In the genomic region with DNA sequence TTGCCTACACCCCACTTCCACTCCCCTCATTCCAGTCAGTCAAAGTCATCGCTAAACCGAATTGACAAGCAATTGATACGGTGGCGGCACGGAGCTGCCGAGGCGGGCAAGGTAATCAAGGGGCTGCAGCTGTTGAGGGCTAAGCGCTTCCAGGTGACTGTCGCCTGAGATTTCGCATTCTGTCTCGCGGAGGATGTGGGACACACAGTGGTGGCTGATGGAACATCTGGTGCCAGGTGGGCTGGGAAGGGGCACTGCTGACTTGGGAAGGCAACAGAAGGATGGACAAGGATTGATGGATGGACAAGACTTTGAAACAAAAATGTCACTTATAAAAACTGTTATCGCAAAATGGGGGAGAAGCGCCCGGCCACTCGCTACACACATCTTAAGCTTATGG, we compare ENCODE assay signal across 2 cellular contexts.
TF ChIP-seq lines count a peak whose summit lies in the region.

No MANE protein-coding gene starts in this region.

TF ChIP-seq in HCT116, 20 proteins besides CTCF, POLR2A, EP300 and RAD21:
- TF ChIP-seq POLR2AphosphoS5 (IDR thresholded peaks at IDR 0.05; ENCODE audit: low read depth, low read length): no peak
- TF ChIP-seq CEBPB (IDR thresholded peaks at IDR 0.05; ENCODE audit: low read depth): no peak

TF ChIP-seq in H1, 55 proteins besides CTCF, POLR2A, EP300 and RAD21:
- TF ChIP-seq TAF1 (IDR thresholded peaks at IDR 0.05; ENCODE audit: low read depth, low read length) (no peak), KDM1A (IDR thresholded peaks at IDR 0.05; ENCODE audit: borderline replicate concordance, low read length) (no peak), SAP30 (IDR thresholded peaks at IDR 0.05; ENCODE audit: insufficient read depth, insufficient replicate concordance, low read length) (no peak), GABPA (IDR thresholded peaks at IDR 0.05; ENCODE audit: borderline replicate concordance, insufficient read depth, low read length) (no peak), SP1 (IDR thresholded peaks at IDR 0.05; ENCODE audit: low read depth, low read length) (no peak), RNF2 (IDR thresholded peaks at IDR 0.05; ENCODE audit: borderline replicate concordance, low read depth, low read length, missing control alignments, poor library complexity, severe bottlenecking) (no peak)
